In genomic region chr9:130088056-130088455, GRCh38 we compare ENCODE assay signal across 23 cellular contexts. TPM values are rescaled to one million over a fixed set of nuclear protein-coding genes. Genes with fewer than 3 reads are reported as not detected.
DNase-seq lines count a peak whose midpoint lies in the region; ATAC-seq and TF ChIP-seq lines count a peak whose summit lies in the region.
"Had no signal": no experiment of that assay in that cellular context is flagged by ENCODE, and none has a peak within 500 bp of the region (broad histone marks: within the 10 kb centered on the region; RNA-seq: fewer than 3 reads in every experiment).

No MANE protein-coding gene starts in this region.

- no peak for TF ChIP-seq CTCF in suprapubic skin (IDR thresholded peaks at IDR 0.05)
- TF ChIP-seq CTCF in Caco-2 (IDR thresholded peaks at IDR 0.05; ENCODE audit: insufficient read depth in 1 of 2, low read depth in 1 of 2, low read length in 1 of 2, severe bottlenecking in 1 of 2, unreplicated experiment in 1 of 2): no peak

- H3K27me3 ChIP-seq in suprapubic skin (no peaks in the 10 kb centered on the region), Caco-2 (replicated peaks; ENCODE audit: control insufficient read depth, insufficient read depth, low read length) (no peaks in the 10 kb centered on the region)
- H3K27me3 ChIP-seq: ascending aorta, foreskin keratinocyte had no signal

- no peak for TF ChIP-seq EP300 in suprapubic skin (IDR thresholded peaks at IDR 0.05)

- BruUV-seq in Caco-2 (replicated peaks; lab: Mats Ljungman, UMichigan): no TSS peak

- peak; percentile 12 for DNase-seq in activated effector memory CD4-positive, alpha-beta T cell treated with anti-CD3 and anti-CD28 coated beads, Interleukin-2, amount 50 U/mL, for 16 hours
- no peak for DNase-seq in activated effector memory CD4-positive, alpha-beta T cell treated with Interleukin-2 at 50 U/mL for 16 hours
- peak; percentile 90 for DNase-seq in cerebellar cortex (ENCODE audit: low spot score)
- DNase-seq in islet precursor cell: peak; percentile 74
- peak in 9 of 49 donors; percentile 3 to 46 (median 17) for DNase-seq in substantia nigra (lab: John Stamatoyannopoulos, UW)
- DNase-seq in suprapubic skin (ENCODE audit: low spot score in 2 of 2): no peak
- DNase-seq in Caco-2: no peak
- DNase-seq: 8988T; activated CD4-positive, alpha-beta memory T cell treated with anti-CD3 and anti-CD28 coated beads, Interleukin-2, amount 10 ng/mL, durations not matched to agents 7 days and 5 days; activated naive CD4-positive, alpha-beta T cell treated with Interleukin-2 at 50 U/mL for 16 hours; central memory CD4-positive, alpha-beta T cell; effector CD4-positive, alpha-beta T cell; foreskin keratinocyte; NCI-H146; NCI-H2171; NCI-H524; PC-3; Right ventricle myocardium superior had no signal

- H3K27ac Mint-ChIP-seq in Caco-2 (ENCODE audit: unreplicated experiment): no peak overlapping the region
- H3K27ac Mint-ChIP-seq: activated CD4-positive, alpha-beta memory T cell treated with anti-CD3 and anti-CD28 coated beads, Interleukin-2, amount 10 ng/mL, durations not matched to agents 7 days and 5 days; progenitor cell of endocrine pancreas had no signal

- H3K27ac ChIP-seq in substantia nigra (ENCODE audit: low read depth, low read length, poor library complexity, severe bottlenecking) (peak overlapping the region; percentile 36), suprapubic skin (no peak overlapping the region)
- H3K27ac ChIP-seq: ascending aorta, foreskin keratinocyte, KMS-11 had no signal

- no peaks in the 10 kb centered on the region for H3K9me3 Mint-ChIP-seq in Caco-2 (ENCODE audit: unreplicated experiment)
- H3K9me3 Mint-ChIP-seq: activated CD4-positive, alpha-beta memory T cell treated with anti-CD3 and anti-CD28 coated beads, Interleukin-2, amount 10 ng/mL, durations not matched to agents 7 days and 5 days had no signal

- POLR2A ChIA-PET in Caco-2 (lab: Charles Lee): no interaction called here

- no peak for ATAC-seq in HG03439 (IDR thresholded peaks at IDR 0.05; ENCODE audit: unreplicated experiment)
- ATAC-seq: activated CD4-positive, CD25-positive, alpha-beta regulatory T cell treated with anti-CD3 and anti-CD28 coated beads, Interleukin-2, amount 50 U/mL, for 24 hours; foreskin keratinocyte; PC-3 had no signal

- no peaks in the 10 kb centered on the region for H3K4me1 Mint-ChIP-seq in Caco-2 (ENCODE audit: low read depth, unreplicated experiment)
- H3K4me1 Mint-ChIP-seq: activated CD4-positive, alpha-beta memory T cell treated with anti-CD3 and anti-CD28 coated beads, Interleukin-2, amount 10 ng/mL, durations not matched to agents 7 days and 5 days had no signal

- H3K9me3 ChIP-seq in suprapubic skin (no peaks in the 10 kb centered on the region), Caco-2 (no peaks in the 10 kb centered on the region)
- H3K9me3 ChIP-seq: ascending aorta had no signal

- no peaks in the 10 kb centered on the region for H3K27me3 Mint-ChIP-seq in Caco-2 (ENCODE audit: insufficient read depth, unreplicated experiment)
- H3K27me3 Mint-ChIP-seq: activated CD4-positive, alpha-beta memory T cell treated with anti-CD3 and anti-CD28 coated beads, Interleukin-2, amount 10 ng/mL, durations not matched to agents 7 days and 5 days; progenitor cell of endocrine pancreas had no signal

- 78% methylated on average over 5 of the region's 5 CpGs for WGBS in suprapubic skin

- CTCF ChIA-PET in Caco-2 (lab: Charles Lee): no interaction called here

- no peaks in the 10 kb centered on the region for H3K4me1 ChIP-seq in suprapubic skin
- H3K4me1 ChIP-seq in Caco-2: no peaks in the 10 kb centered on the region
- H3K4me1 ChIP-seq: ascending aorta, foreskin keratinocyte had no signal

- H3K36me3 ChIP-seq in suprapubic skin (peaks cover 75% of the 10 kb centered on the region), Caco-2 (ENCODE audit: control insufficient read depth, insufficient read depth, low read length) (no peaks in the 10 kb centered on the region; the same call in 1 of the 2 replicates)

- H3K4me3 Mint-ChIP-seq in Caco-2 (ENCODE audit: unreplicated experiment): no peak overlapping the region
- H3K4me3 Mint-ChIP-seq: activated CD4-positive, alpha-beta memory T cell treated with anti-CD3 and anti-CD28 coated beads, Interleukin-2, amount 10 ng/mL, durations not matched to agents 7 days and 5 days had no signal

- peaks cover 42% of the 10 kb centered on the region for H3K36me3 Mint-ChIP-seq in Caco-2 (ENCODE audit: insufficient read depth, unreplicated experiment)

- intact Hi-C loops in Caco-2 (cut with micrococcal nuclease; ENCODE audit: unreplicated experiment): no loop called here

- H3K4me3 ChIP-seq in suprapubic skin: no peak overlapping the region
- H3K4me3 ChIP-seq in Caco-2 (ENCODE audit: low read depth, low read length): no peak overlapping the region
- H3K4me3 ChIP-seq: ascending aorta had no signal

- no peak for TF ChIP-seq POLR2A in suprapubic skin (IDR thresholded peaks at IDR 0.05)

RNA-seq across cellular contexts. Expression of gene GPR107, which starts 34.4 kb away (rescaled TPM):
- total RNA-seq in suprapubic skin (10 to 100 TPM; 24.6 to 41.8 (median 34.1) TPM), Caco-2 (2022) (49.8 and 53.1 TPM in 2 replicates)

RNA-seq across cellular contexts. Expression of gene FNBP1, which starts 45.1 kb away (rescaled TPM):
- total RNA-seq in suprapubic skin (10 to 100 TPM; 23.7 to 50.5 (median 43.3) TPM), Caco-2 (2022) (33.2 and 34.3 TPM in 2 replicates)

Comparison
In these comparisons a context has a peak if more than half of its experiments do, and no peak if none do; other contexts are left out.
1. DNase-seq: peak in activated effector memory CD4-positive, alpha-beta T cell treated with anti-CD3 and anti-CD28 coated beads, Interleukin-2, amount 50 U/mL, for 16 hours (single experiment), cerebellar cortex (single experiment) and islet precursor cell (single experiment); none in activated effector memory CD4-positive, alpha-beta T cell treated with Interleukin-2 at 50 U/mL for 16 hours (single experiment), suprapubic skin (0 of 2) and Caco-2 (0 of 2).